ENCODE assay signal across 24 cellular contexts in genomic region chrX:9146657-9147056, GRCh38.
A peak's percentile ranks its signal among the peaks of the same experiment; 100 is the strongest.
DNase-seq lines count a peak whose midpoint lies in the region; ATAC-seq, FAIRE-seq and TF ChIP-seq lines count a peak whose summit lies in the region.
"Had no signal": no experiment of that assay in that cellular context is flagged by ENCODE, and none has a peak within 500 bp of the region (broad histone marks: within the 10 kb centered on the region; RNA-seq: fewer than 3 reads in every experiment).

No MANE protein-coding gene starts in this region.

- no peaks in the 10 kb centered on the region for H3K27me3 Mint-ChIP-seq in GM23338 (ENCODE audit: insufficient read depth, low read depth, poor library complexity)
- H3K27me3 Mint-ChIP-seq in stimulated activated naive B cell treated with anti-CD40 and anti-IgM and Interleukin-4, amounts not matched to agents 10 μg/mL and 1 μg/mL and 100 μg/mL, for 72 hours, result peaks cover 28 to 43% of the 10 kb centered on the region in 2 donors
- H3K27me3 Mint-ChIP-seq in activated T-cell treated with anti-CD3 and anti-CD28 coated beads, Interleukin-2, amount 50 U/mL, for 72 hours (ENCODE audit: low read depth), result peaks cover 37% of the 10 kb centered on the region

- H4K20me1 ChIP-seq in GM23338 (replicated peaks; ENCODE audit: insufficient read depth), result no peaks in the 10 kb centered on the region
- no peaks in the 10 kb centered on the region for H4K20me1 ChIP-seq in K562 (replicated peaks; ENCODE audit: control insufficient read depth, insufficient read depth, low read length)
- H4K20me1 ChIP-seq: BLaER1 treated with 17β-estradiol and CSF1 and Interleukin-3, amounts not matched to agents 10 nM and 100 nM had no signal

- H2AFZ ChIP-seq in GM23338 (no peak overlapping the region), K562 (ENCODE audit: low read depth, low read length) (no peak overlapping the region)

- BruUV-seq in K562 (replicated peaks; lab: Mats Ljungman, UMichigan), result no TSS peak

- peaks cover 55% of the 10 kb centered on the region for H3K4me1 Mint-ChIP-seq in GM23338
- peaks cover 5 to 9% of the 10 kb centered on the region in 2 donors for H3K4me1 Mint-ChIP-seq in stimulated activated naive B cell treated with anti-CD40 and anti-IgM and Interleukin-4, amounts not matched to agents 10 μg/mL and 1 μg/mL and 100 μg/mL, for 72 hours
- H3K4me1 Mint-ChIP-seq in activated T-cell treated with anti-CD3 and anti-CD28 coated beads, Interleukin-2, amount 50 U/mL, for 72 hours (ENCODE audit: low read depth), result no peaks in the 10 kb centered on the region
- H3K4me1 Mint-ChIP-seq: CD4-positive, CD25-positive, alpha-beta regulatory T cell; CD8-positive, alpha-beta memory T cell had no signal

- no peak for DNase-seq in GM23338 (ENCODE audit: low spot score)
- no peak for DNase-seq in K562 (ENCODE audit: extremely low read depth in 1 of 4, low spot score in 3 of 4)
- peak; percentile 2 for DNase-seq in left kidney (ENCODE audit: low read depth, low spot score)
- no peak for DNase-seq in ovary
- no peak for DNase-seq in stimulated activated naive B cell treated with anti-CD40 and anti-IgM and Interleukin-4, amounts not matched to agents 10 μg/mL and 1 μg/mL and 100 μg/mL, for 72 hours
- DNase-seq in NOMO-1 treated with DMSO at 0.1 percent for 48 hours (lab: John Stamatoyannopoulos, UW; ENCODE audit: unreplicated experiment), result no peak
- no peak for DNase-seq in activated T-cell treated with anti-CD3 and anti-CD28 coated beads, Interleukin-2, amount 50 U/mL, for 72 hours
- DNase-seq: 8988T; CD4-positive, CD25-positive, alpha-beta regulatory T cell; CD8-positive, alpha-beta memory T cell; COR-L47; DMS 273 treated with DMSO at 0.1 percent for 48 hours; DMS53; DND-41; EL; HFFc6 had no signal

- 86% methylated on average over 8 of the region's 9 CpGs for WGBS in HUES64
- 10% methylated on average over 9 of the region's 9 CpGs for WGBS in K562 (ENCODE audit: insufficient coverage, low coverage, missing lambda C conversion rate)
- 85 to 87% (median 87%) methylated on average over 9 of the region's 9 CpGs for WGBS in ovary, 3 donors

- H3K27ac ChIP-seq in GM23338 (ENCODE audit: low read depth) (0 out of 2 replicates have a peak overlapping the region, but pooled peaks have one; percentile 81), HUES64 (ENCODE audit: low read depth, low read length) (peak overlapping the region; percentile 98; the same call in 1 of the 2 replicates), K562 (ENCODE audit: extremely low read depth, low read depth, low read length) (no peak overlapping the region), ovary (no peak overlapping the region)
- H3K27ac ChIP-seq: BLaER1 treated with 17β-estradiol and CSF1 and Interleukin-3, amounts not matched to agents 10 nM and 100 nM; HL-60 had no signal

- TF ChIP-seq RAD21 in K562 (CRISPR knock-in tag; conservative IDR thresholded peaks at IDR 0.05 in 1 of 2, IDR thresholded peaks at IDR 0.05 in 1 of 2), result no peak

- in situ Hi-C loops in K562 (cut with MboI), result no loop called here

- H3K4me1 ChIP-seq in GM23338 (ENCODE audit: insufficient read depth) (peaks cover 34% of the 10 kb centered on the region), HUES64 (ENCODE audit: insufficient read depth, low read length) (peaks cover 50% of the 10 kb centered on the region), K562 (replicated peaks in 1 of 2; ENCODE audit: control insufficient read depth in 2 of 2, insufficient read depth in 2 of 2, low read length in 2 of 2) (no peaks in the 10 kb centered on the region), ovary (ENCODE audit: insufficient read depth) (peaks cover 7% of the 10 kb centered on the region)

- H3K9me2 ChIP-seq in GM23338 (ENCODE audit: insufficient read depth), result no peaks in the 10 kb centered on the region

- peaks cover 18% of the 10 kb centered on the region; the same call in 2 of the 3 replicates for H3K36me3 Mint-ChIP-seq in GM23338 (ENCODE audit: low read depth)
- H3K36me3 Mint-ChIP-seq in stimulated activated naive B cell treated with anti-CD40 and anti-IgM and Interleukin-4, amounts not matched to agents 10 μg/mL and 1 μg/mL and 100 μg/mL, for 72 hours, result no peaks in the 10 kb centered on the region
- H3K36me3 Mint-ChIP-seq in activated T-cell treated with anti-CD3 and anti-CD28 coated beads, Interleukin-2, amount 50 U/mL, for 72 hours (ENCODE audit: insufficient read depth in 2 of 2), result peaks cover under 1 to 9% of the 10 kb centered on the region in 2 donors
- H3K36me3 Mint-ChIP-seq: CD4-positive, CD25-positive, alpha-beta regulatory T cell had no signal

- H3K79me2 ChIP-seq in GM23338 (replicated peaks; ENCODE audit: insufficient read depth) (no peaks in the 10 kb centered on the region), K562 (ENCODE audit: control insufficient read depth, insufficient read depth, low read length) (no peaks in the 10 kb centered on the region)

- TF ChIP-seq EP300 in K562 (IDR thresholded peaks at IDR 0.05; ENCODE audit: low read length) (no peak), ovary (IDR thresholded peaks at IDR 0.05) (no peak)

- no peak overlapping the region for H3K4me3 Mint-ChIP-seq in GM23338
- no peak overlapping the region for H3K4me3 Mint-ChIP-seq in stimulated activated naive B cell treated with anti-CD40 and anti-IgM and Interleukin-4, amounts not matched to agents 10 μg/mL and 1 μg/mL and 100 μg/mL, for 72 hours
- H3K4me3 Mint-ChIP-seq in activated T-cell treated with anti-CD3 and anti-CD28 coated beads, Interleukin-2, amount 50 U/mL, for 72 hours, result no peak overlapping the region
- H3K4me3 Mint-ChIP-seq: B cell; CD4-positive, CD25-positive, alpha-beta regulatory T cell; CD8-positive, alpha-beta memory T cell; HFFc6 had no signal

- POLR2A ChIA-PET in K562 (lab: Yijun Ruan, JAX), result interaction anchor here (0.6 kb wide), 1 partner anchor 31 kb away, joined by 3 read pairs; no protein-coding TSS in a partner anchor

- H3K9me3 ChIP-seq in HUES64 (ENCODE audit: insufficient read depth, low read depth, low read length) (peaks cover 8% of the 10 kb centered on the region; the same call in 1 of the 2 replicates), K562 (replicated peaks; ENCODE audit: control insufficient read depth, insufficient read depth, low read depth, low read length) (no peaks in the 10 kb centered on the region), ovary (no peaks in the 10 kb centered on the region)

- no peak overlapping the region for H3K4me2 ChIP-seq in GM23338
- no peak overlapping the region for H3K4me2 ChIP-seq in K562 (ENCODE audit: insufficient read depth, low read length)
- H3K4me2 ChIP-seq: BLaER1 treated with 17β-estradiol and CSF1 and Interleukin-3, amounts not matched to agents 10 nM and 100 nM had no signal

- no peak for ATAC-seq in GM23338
- no peak for ATAC-seq in K562
- ATAC-seq in stimulated activated naive B cell treated with anti-CD40 and anti-IgM and Interleukin-4, amounts not matched to agents 10 μg/mL and 1 μg/mL and 100 μg/mL, for 72 hours (replicated peaks), result no peak
- ATAC-seq in activated T-cell treated with anti-CD3 and anti-CD28 coated beads, Interleukin-2, amount 50 U/mL, for 72 hours (replicated peaks in 1 of 2), result no peak
- ATAC-seq: GM12878, HCT116 had no signal

- intact Hi-C loops in K562 (cut with micrococcal nuclease) (no loop called here), ovary (cut with DNase I) (no loop called here)

- H3K27me3 ChIP-seq in GM23338 (ENCODE audit: insufficient read depth) (no peaks in the 10 kb centered on the region), HUES64 (ENCODE audit: insufficient read depth, low read length) (no peaks in the 10 kb centered on the region), K562 (ENCODE audit: control insufficient read depth in 2 of 2, insufficient read depth in 2 of 2, low read length in 2 of 2) (peaks cover 0 to 8% of the 10 kb centered on the region in 2 experiments; a peak in 2 of 5 replicates), ovary (no peaks in the 10 kb centered on the region)

- TF ChIP-seq POLR2A in K562 (conservative IDR thresholded peaks at IDR 0.05), result no peak
- no peak for TF ChIP-seq POLR2A in ovary (IDR thresholded peaks at IDR 0.05)

- H3K9me3 Mint-ChIP-seq in GM23338, result peaks cover 9% of the 10 kb centered on the region
- no peaks in the 10 kb centered on the region for H3K9me3 Mint-ChIP-seq in stimulated activated naive B cell treated with anti-CD40 and anti-IgM and Interleukin-4, amounts not matched to agents 10 μg/mL and 1 μg/mL and 100 μg/mL, for 72 hours
- H3K9me3 Mint-ChIP-seq in activated T-cell treated with anti-CD3 and anti-CD28 coated beads, Interleukin-2, amount 50 U/mL, for 72 hours, result peaks cover under 1 to 5% of the 10 kb centered on the region in 2 donors
- H3K9me3 Mint-ChIP-seq: HFFc6 had no signal

- H3K9ac ChIP-seq in HUES64 (ENCODE audit: low read depth, low read length), result no peak overlapping the region
- no peak overlapping the region for H3K9ac ChIP-seq in K562 (ENCODE audit: insufficient read depth in 1 of 2, low read depth in 2 of 2, low read length in 2 of 2)
- H3K9ac ChIP-seq: BLaER1 treated with 17β-estradiol and CSF1 and Interleukin-3, amounts not matched to agents 10 nM and 100 nM had no signal

- H3K27ac Mint-ChIP-seq in GM23338, result peak overlapping the region; percentile 74
- no peak overlapping the region for H3K27ac Mint-ChIP-seq in stimulated activated naive B cell treated with anti-CD40 and anti-IgM and Interleukin-4, amounts not matched to agents 10 μg/mL and 1 μg/mL and 100 μg/mL, for 72 hours
- H3K27ac Mint-ChIP-seq in activated T-cell treated with anti-CD3 and anti-CD28 coated beads, Interleukin-2, amount 50 U/mL, for 72 hours, result no peak overlapping the region
- H3K27ac Mint-ChIP-seq: B cell; CD8-positive, alpha-beta memory T cell; HFFc6 had no signal

- CTCF ChIA-PET in K562 (lab: Yijun Ruan, JAX; ENCODE audit: low intra/inter-chr PET ratio), result no interaction called here

- H3F3A ChIP-seq in GM23338 (replicated peaks; ENCODE audit: low read depth), result no peaks in the 10 kb centered on the region

- no peak for TF ChIP-seq CTCF in GM23338 (conservative IDR thresholded peaks at IDR 0.05; ENCODE audit: low read depth in 2 of 2)
- no peak for TF ChIP-seq CTCF in K562 (IDR thresholded peaks at IDR 0.05 in 2 of 3, conservative IDR thresholded peaks at IDR 0.05 in 1 of 3; ENCODE audit: insufficient read depth in 2 of 3, low read depth in 1 of 3, low read length in 3 of 3)
- no peak for TF ChIP-seq CTCF in ovary (IDR thresholded peaks at IDR 0.05)

- FAIRE-seq in K562 (lab: Jason Lieb, UNC), result no peak
- FAIRE-seq: GM12878, GM19239, H54 had no signal

- H3K9me1 ChIP-seq in K562 (ENCODE audit: control insufficient read depth, insufficient read depth, low read length), result no peaks in the 10 kb centered on the region

- H3K36me3 ChIP-seq in GM23338 (ENCODE audit: insufficient read depth) (no peaks in the 10 kb centered on the region), HUES64 (ENCODE audit: insufficient read depth, low read length) (no peaks in the 10 kb centered on the region), K562 (ENCODE audit: control insufficient read depth, insufficient read depth, low read length) (no peaks in the 10 kb centered on the region), ovary (no peaks in the 10 kb centered on the region)

- H3K4me3 ChIP-seq in GM23338, result no peak overlapping the region
- no peak overlapping the region for H3K4me3 ChIP-seq in HUES64 (ENCODE audit: low read length)
- no peak overlapping the region for H3K4me3 ChIP-seq in K562
- H3K4me3 ChIP-seq in ovary, result no peak overlapping the region
- H3K4me3 ChIP-seq: BLaER1 treated with 17β-estradiol and CSF1 and Interleukin-3, amounts not matched to agents 10 nM and 100 nM; GM12878 had no signal

TF ChIP-seq in K562, 482 proteins besides CTCF, POLR2A, EP300 and RAD21 (continues in another document):
- no peak for TF ChIP-seq MCM5 (IDR thresholded peaks at IDR 0.05; ENCODE audit: low read depth)

Comparison
In these comparisons a context has a peak if more than half of its experiments do, and no peak if none do; other contexts are left out.
1. H3K27ac ChIP-seq: peak in GM23338 (single experiment) and HUES64 (single experiment); none in K562 (single experiment) and ovary (0 of 2).